In genomic region chr11:62841361-62842170, GRCh38 we compare ENCODE assay signal across 1 cellular context.
TF ChIP-seq lines count a peak whose summit lies in the region.

No MANE protein-coding gene starts in this region.

TF ChIP-seq in K562, 482 proteins besides CTCF, POLR2A, EP300 and RAD21 (continued from another document and continues in another):
- TF ChIP-seq E2F4 (CRISPR knock-in tag; IDR thresholded peaks at IDR 0.05; ENCODE audit: low read depth) (peak; percentile 86), MAFK (IDR thresholded peaks at IDR 0.05; ENCODE audit: low read length) (peak; percentile 15; the same call in 1 of the 2 replicates), NFYB (IDR thresholded peaks at IDR 0.05; ENCODE audit: extremely low read depth, insufficient read length) (peak; percentile 20), ZBTB1 (CRISPR knock-in tag; IDR thresholded peaks at IDR 0.05; ENCODE audit: borderline replicate concordance, low read depth) (peak; percentile 69; the same call in 1 of the 2 replicates), BCOR (IDR thresholded peaks at IDR 0.05) (peak; percentile 92), BCLAF1 (IDR thresholded peaks at IDR 0.05; ENCODE audit: borderline replicate concordance in 1 of 2, control insufficient read depth in 1 of 2, low read depth in 2 of 2, low read length in 1 of 2) (peak; percentile 83 to 100; a peak in 3 of 4 replicates), GATAD2B (IDR thresholded peaks at IDR 0.05; ENCODE audit: borderline replicate concordance) (peak; percentile 97), ZNF347 (CRISPR knock-in tag; IDR thresholded peaks at IDR 0.05; ENCODE audit: low read depth) (peak; percentile 95), TEAD1 (CRISPR knock-in tag; IDR thresholded peaks at IDR 0.05) (peak; percentile 95 to 99), THAP7 (CRISPR knock-in tag; IDR thresholded peaks at IDR 0.05) (peak; percentile 98), CREBBP (IDR thresholded peaks at IDR 0.05; ENCODE audit: low read depth, low read length) (no peak), ZNF740 (CRISPR knock-in tag; IDR thresholded peaks at IDR 0.05) (peak; percentile 85), ZNF740 (tag; IDR thresholded peaks at IDR 0.05) (no peak), THAP12 (CRISPR knock-in tag; IDR thresholded peaks at IDR 0.05) (peak; percentile 100), PREB (CRISPR knock-in tag; IDR thresholded peaks at IDR 0.05) (no peak; the same call in 1 of the 2 replicates), PHTF2 (CRISPR knock-in tag; IDR thresholded peaks at IDR 0.05) (peak; percentile 100), CC2D1A (IDR thresholded peaks at IDR 0.05) (peak; percentile 61), ZNF699 (CRISPR knock-in tag; IDR thresholded peaks at IDR 0.05; ENCODE audit: insufficient replicate concordance) (peak; percentile 29), KLF1 (tag; IDR thresholded peaks at IDR 0.05) (no peak; the same call in 1 of the 2 replicates), POLR2B (IDR thresholded peaks at IDR 0.05; ENCODE audit: low read depth, partially characterized antibody) (peak; percentile 100), EWSR1 (IDR thresholded peaks at IDR 0.05; ENCODE audit: borderline replicate concordance, low read depth, partially characterized antibody) (peak; percentile 100), RFX5 (IDR thresholded peaks at IDR 0.05; ENCODE audit: low read depth, low read length) (peak; percentile 72; the same call in 1 of the 2 replicates), PHF21A (IDR thresholded peaks at IDR 0.05; ENCODE audit: borderline replicate concordance, low read depth) (peak; percentile 89), MAFG (tag; conservative IDR thresholded peaks at IDR 0.05) (no peak), GTF2A2 (tag; IDR thresholded peaks at IDR 0.05) (peak; percentile 100), HMGN3 (IDR thresholded peaks at IDR 0.05; ENCODE audit: borderline replicate concordance, extremely low read depth, insufficient read length, low read depth, low read length) (no peak), ETS2 (tag; IDR thresholded peaks at IDR 0.05; ENCODE audit: borderline replicate concordance, poor library complexity, severe bottlenecking) (no peak), E2F5 (CRISPR knock-in tag; IDR thresholded peaks at IDR 0.05) (peak; percentile 99), SIN3A (IDR thresholded peaks at IDR 0.05; ENCODE audit: borderline replicate concordance in 2 of 2, control insufficient read depth in 1 of 2, low read depth in 2 of 2, low read length in 2 of 2) (peak; percentile 96 to 98), ZBTB26 (CRISPR knock-in tag; IDR thresholded peaks at IDR 0.05) (peak; percentile 100), ZNF324 (CRISPR knock-in tag; IDR thresholded peaks at IDR 0.05) (peak; percentile 89), NR2C2 (CRISPR knock-in tag; IDR thresholded peaks at IDR 0.05) (peak; percentile 89), NR2C2 (tag; IDR thresholded peaks at IDR 0.05) (peak; percentile 81; the same call in 1 of the 2 replicates), ZFP1 (CRISPR knock-in tag; IDR thresholded peaks at IDR 0.05) (peak; percentile 97), ZNF592 (IDR thresholded peaks at IDR 0.05) (no peak; the same call in none of the 2 replicates), C11orf30 (IDR thresholded peaks at IDR 0.05; ENCODE audit: low read depth) (no peak), CCAR2 (IDR thresholded peaks at IDR 0.05; ENCODE audit: low read depth, low read length) (no peak), HNRNPK (IDR thresholded peaks at IDR 0.05; ENCODE audit: low read depth, low read length, poor library complexity, severe bottlenecking) (no peak), ZBTB9 (CRISPR knock-in tag; IDR thresholded peaks at IDR 0.05) (peak; percentile 100), MTA1 (IDR thresholded peaks at IDR 0.05; ENCODE audit: borderline replicate concordance) (peak; percentile 87), ZBTB43 (CRISPR knock-in tag; IDR thresholded peaks at IDR 0.05) (peak; percentile 91), ID3 (CRISPR knock-in tag; IDR thresholded peaks at IDR 0.05) (peak; percentile 72), ID3 (tag; IDR thresholded peaks at IDR 0.05) (peak; percentile 94), ZNF583 (CRISPR knock-in tag; IDR thresholded peaks at IDR 0.05) (peak; percentile 89)
